ENCODE assay signal across 1 cellular context in the genomic region with DNA sequence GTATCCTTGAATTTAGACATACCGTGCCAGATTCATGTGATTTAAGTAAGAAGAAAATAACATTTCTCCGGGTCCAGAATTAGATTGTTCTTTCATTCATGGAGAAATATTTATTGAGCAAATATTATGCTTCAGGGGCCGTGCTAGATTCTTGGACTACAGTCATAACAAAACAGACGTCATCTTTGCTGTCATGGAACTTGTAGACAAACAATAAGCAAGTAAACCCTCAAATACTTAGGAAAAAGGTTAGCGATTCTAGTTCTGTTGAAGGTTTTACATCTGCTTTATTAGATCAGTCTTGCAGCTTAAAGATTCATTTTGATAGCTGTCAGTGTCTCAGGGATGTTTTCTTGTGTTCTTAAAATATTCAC.
TF ChIP-seq lines count a peak whose summit lies in the region.

No MANE protein-coding gene starts in this region.

TF ChIP-seq in liver, 16 proteins besides CTCF, POLR2A, EP300 and RAD21 (continued from another document):
- TF ChIP-seq, protein P1, sequence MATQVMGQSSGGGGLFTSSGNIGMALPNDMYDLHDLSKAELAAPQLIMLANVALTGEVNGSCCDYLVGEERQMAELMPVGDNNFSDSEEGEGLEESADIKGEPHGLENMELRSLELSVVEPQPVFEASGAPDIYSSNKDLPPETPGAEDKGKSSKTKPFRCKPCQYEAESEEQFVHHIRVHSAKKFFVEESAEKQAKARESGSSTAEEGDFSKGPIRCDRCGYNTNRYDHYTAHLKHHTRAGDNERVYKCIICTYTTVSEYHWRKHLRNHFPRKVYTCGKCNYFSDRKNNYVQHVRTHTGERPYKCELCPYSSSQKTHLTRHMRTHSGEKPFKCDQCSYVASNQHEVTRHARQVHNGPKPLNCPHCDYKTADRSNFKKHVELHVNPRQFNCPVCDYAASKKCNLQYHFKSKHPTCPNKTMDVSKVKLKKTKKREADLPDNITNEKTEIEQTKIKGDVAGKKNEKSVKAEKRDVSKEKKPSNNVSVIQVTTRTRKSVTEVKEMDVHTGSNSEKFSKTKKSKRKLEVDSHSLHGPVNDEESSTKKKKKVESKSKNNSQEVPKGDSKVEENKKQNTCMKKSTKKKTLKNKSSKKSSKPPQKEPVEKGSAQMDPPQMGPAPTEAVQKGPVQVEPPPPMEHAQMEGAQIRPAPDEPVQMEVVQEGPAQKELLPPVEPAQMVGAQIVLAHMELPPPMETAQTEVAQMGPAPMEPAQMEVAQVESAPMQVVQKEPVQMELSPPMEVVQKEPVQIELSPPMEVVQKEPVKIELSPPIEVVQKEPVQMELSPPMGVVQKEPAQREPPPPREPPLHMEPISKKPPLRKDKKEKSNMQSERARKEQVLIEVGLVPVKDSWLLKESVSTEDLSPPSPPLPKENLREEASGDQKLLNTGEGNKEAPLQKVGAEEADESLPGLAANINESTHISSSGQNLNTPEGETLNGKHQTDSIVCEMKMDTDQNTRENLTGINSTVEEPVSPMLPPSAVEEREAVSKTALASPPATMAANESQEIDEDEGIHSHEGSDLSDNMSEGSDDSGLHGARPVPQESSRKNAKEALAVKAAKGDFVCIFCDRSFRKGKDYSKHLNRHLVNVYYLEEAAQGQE (IDR thresholded peaks at IDR 0.05), result no peak
